Comparison of ENCODE assay signal across 10 cellular contexts in the genomic region with DNA sequence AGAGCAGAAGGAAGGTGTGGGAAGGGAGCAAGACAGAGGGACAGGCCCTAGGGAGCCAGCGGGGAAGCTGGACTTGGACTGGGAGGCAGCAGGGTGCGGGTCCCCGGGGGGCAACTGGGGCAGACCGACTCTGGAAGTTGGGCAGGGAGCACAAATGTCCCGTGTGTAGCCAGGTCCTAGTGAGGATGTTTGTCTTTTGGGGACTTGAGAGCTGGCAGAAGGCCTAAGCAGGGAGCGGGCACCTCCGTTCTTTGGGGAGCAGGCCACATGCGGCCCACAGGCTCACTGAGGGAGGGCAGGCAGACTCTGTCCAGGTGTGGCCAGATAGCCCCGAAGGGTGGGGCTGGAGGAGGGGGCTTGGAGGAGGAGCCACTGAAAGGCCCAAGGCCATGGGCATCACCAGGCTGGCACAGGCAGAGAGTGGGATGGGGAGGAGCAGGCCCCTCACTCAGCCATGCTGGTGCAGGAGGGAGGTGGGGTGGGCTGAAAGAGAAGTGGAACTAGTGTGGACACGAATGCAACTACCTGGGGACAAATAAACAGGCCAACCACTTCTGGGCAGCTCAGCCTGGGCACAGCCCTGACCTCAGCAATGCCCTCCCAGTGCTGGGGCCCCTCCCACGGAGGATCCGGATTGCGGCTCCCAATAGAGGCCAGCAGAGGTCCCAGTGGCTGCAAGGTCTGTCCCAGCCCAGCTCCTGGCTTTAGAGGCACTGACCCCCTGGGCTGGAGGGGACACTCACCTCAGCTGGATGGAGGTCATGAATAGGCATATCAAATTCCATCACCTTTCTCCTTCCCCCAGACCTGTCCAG. TPM values are rescaled to one million over a fixed set of nuclear protein-coding genes. Genes with fewer than 3 reads are reported as not detected.
DNase-seq lines count a peak whose midpoint lies in the region; ATAC-seq, FAIRE-seq and TF ChIP-seq lines count a peak whose summit lies in the region.
"Had no signal": no experiment of that assay in that cellular context is flagged by ENCODE, and none has a peak within 500 bp of the region (broad histone marks: within the 10 kb centered on the region; RNA-seq: fewer than 3 reads in every experiment).

No MANE protein-coding gene starts in this region.

- H3K79me2 ChIP-seq in mammary epithelial cell (ENCODE audit: insufficient read depth, low read length) (no peaks in the 10 kb centered on the region), endothelial cell of umbilical vein (ENCODE audit: control insufficient read depth, insufficient read depth, low read length) (peaks cover 14% of the 10 kb centered on the region)

- H3K4me3 Mint-ChIP-seq in naive B cell = peak overlapping the region in 6 of 8 donors; percentile 29 to 84 (median 50)
- H3K4me3 Mint-ChIP-seq in stimulated activated naive CD8-positive, alpha-beta T cell treated with anti-CD3 and anti-CD28 coated beads, Interleukin-15, amount 100 ng/mL, for 72 hours = no peak overlapping the region
- H3K4me3 Mint-ChIP-seq: activated CD4-positive, alpha-beta memory T cell treated with anti-CD3 and anti-CD28 coated beads for 36 hours had no signal

- H3K27me3 ChIP-seq in breast epithelium = peaks cover 0 to 9% of the 10 kb centered on the region in 2 donors
- peaks cover 30% of the 10 kb centered on the region for H3K27me3 ChIP-seq in mammary epithelial cell (ENCODE audit: insufficient read depth, low read length)
- H3K27me3 ChIP-seq in endothelial cell of umbilical vein (ENCODE audit: control insufficient read depth in 2 of 2, insufficient read depth in 2 of 2, low read length in 2 of 2) = no peaks in the 10 kb centered on the region
- H3K27me3 ChIP-seq in aorta (ENCODE audit: control insufficient read depth in 1 of 2, insufficient read depth in 2 of 2, low read length in 1 of 2) = no peaks in the 10 kb centered on the region

- dilution Hi-C loops in mammary epithelial cell (cut with HindIII; ENCODE audit: low sequenced_read_pairs) = no loop called here
- dilution Hi-C loops in endothelial cell of umbilical vein (cut with MboI; ENCODE audit: extremely low pct_ligation_motif_present, low sequenced_read_pairs) = no loop called here

- FAIRE-seq in endothelial cell of umbilical vein (lab: Jason Lieb, UNC) = peak; percentile 35

- H3K27me3 Mint-ChIP-seq in naive B cell = peaks cover 26 to 48% (median 40%) of the 10 kb centered on the region in 3 donors
- peaks cover 47% of the 10 kb centered on the region for H3K27me3 Mint-ChIP-seq in stimulated activated naive CD8-positive, alpha-beta T cell treated with anti-CD3 and anti-CD28 coated beads, Interleukin-15, amount 100 ng/mL, for 72 hours

- POLR2A ChIA-PET in endothelial cell of umbilical vein (lab: Charles Lee) = no interaction called here

- H3K36me3 ChIP-seq in breast epithelium = no peaks in the 10 kb centered on the region
- no peaks in the 10 kb centered on the region for H3K36me3 ChIP-seq in mammary epithelial cell (ENCODE audit: insufficient read depth, low read length)
- H3K36me3 ChIP-seq in endothelial cell of umbilical vein (ENCODE audit: control insufficient read depth in 2 of 2, extremely low read depth in 1 of 2, insufficient read depth in 2 of 2, low read length in 2 of 2) = peaks cover 0 to 2% of the 10 kb centered on the region in 2 experiments
- H3K36me3 ChIP-seq in aorta (ENCODE audit: control insufficient read depth in 1 of 2, insufficient read depth in 2 of 2, low read length in 1 of 2) = no peaks in the 10 kb centered on the region

- TF ChIP-seq POLR2A in breast epithelium (IDR thresholded peaks at IDR 0.05) = no peak
- no peak for TF ChIP-seq POLR2A in endothelial cell of umbilical vein (IDR thresholded peaks at IDR 0.05; ENCODE audit: low read depth, low read length)

- TF ChIP-seq CTCF in breast epithelium (IDR thresholded peaks at IDR 0.05) = no peak
- TF ChIP-seq CTCF in mammary epithelial cell (conservative IDR thresholded peaks at IDR 0.05 in 1 of 2, IDR thresholded peaks at IDR 0.05 in 1 of 2; ENCODE audit: extremely low read depth in 1 of 2, insufficient read depth in 1 of 2, low read depth in 1 of 2, low read length in 2 of 2) = no peak
- peak in 1 of 2 donors; percentile 31 for TF ChIP-seq CTCF in endothelial cell of umbilical vein (IDR thresholded peaks at IDR 0.05; ENCODE audit: extremely low read depth in 1 of 2, insufficient read depth in 1 of 2, low read depth in 1 of 2, low read length in 2 of 2)

- H3K9me3 ChIP-seq in breast epithelium = no peaks in the 10 kb centered on the region
- H3K9me3 ChIP-seq in mammary epithelial cell (replicated peaks; ENCODE audit: insufficient read depth, low read length) = no peaks in the 10 kb centered on the region
- no peaks in the 10 kb centered on the region for H3K9me3 ChIP-seq in endothelial cell of umbilical vein (replicated peaks; ENCODE audit: control insufficient read depth, insufficient read depth, low read length)
- no peaks in the 10 kb centered on the region for H3K9me3 ChIP-seq in aorta (ENCODE audit: control insufficient read depth, low read length)

- H3K4me1 Mint-ChIP-seq in naive B cell = peaks cover 16 to 18% (median 16%) of the 10 kb centered on the region in 3 donors
- H3K4me1 Mint-ChIP-seq in stimulated activated naive CD8-positive, alpha-beta T cell treated with anti-CD3 and anti-CD28 coated beads, Interleukin-15, amount 100 ng/mL, for 72 hours = peaks cover 9% of the 10 kb centered on the region

- DNase-seq in breast epithelium (ENCODE audit: low spot score in 2 of 2) (no peak), mammary epithelial cell (no peak), endothelial cell of umbilical vein (ENCODE audit: low read depth, low spot score) (no peak), naive B cell (no peak), aorta (peak; percentile 53 to 79), GM19238 (ENCODE audit: insufficient read length, low spot score) (no peak), COLO668 (lab: John Stamatoyannopoulos, UW; ENCODE audit: unreplicated experiment) (no peak)
- no peak for DNase-seq in stimulated activated naive CD8-positive, alpha-beta T cell treated with anti-CD3 and anti-CD28 coated beads, Interleukin-15, amount 100 ng/mL, for 72 hours
- DNase-seq: activated CD4-positive, alpha-beta memory T cell treated with anti-CD3 and anti-CD28 coated beads for 36 hours; NCI-H1092 treated with DMSO at 0.1 percent for 48 hours had no signal

- 63% methylated on average over 11 of the region's 13 CpGs for WGBS in mammary epithelial cell (ENCODE audit: low coverage, missing lambda C conversion rate)
- 41 to 48% methylated on average over 12 to 13 of the region's 13 CpGs for WGBS in aorta, 2 donors

- peaks cover 12 to 18% of the 10 kb centered on the region in 2 donors for H3K36me3 Mint-ChIP-seq in naive B cell

- H3K27ac Mint-ChIP-seq in naive B cell = peak overlapping the region in 1 of 6 donors; percentile 15
- H3K27ac Mint-ChIP-seq in stimulated activated naive CD8-positive, alpha-beta T cell treated with anti-CD3 and anti-CD28 coated beads, Interleukin-15, amount 100 ng/mL, for 72 hours = no peak overlapping the region
- H3K27ac Mint-ChIP-seq: activated CD4-positive, alpha-beta memory T cell treated with anti-CD3 and anti-CD28 coated beads for 36 hours had no signal

- in situ Hi-C loops in mammary epithelial cell (cut with MboI; ENCODE audit: low sequenced_read_pairs in 2 of 2) = no loop called here

- H2AFZ ChIP-seq in mammary epithelial cell (ENCODE audit: low read depth, low read length) = no peak overlapping the region
- no peak overlapping the region for H2AFZ ChIP-seq in endothelial cell of umbilical vein (ENCODE audit: low read depth, low read length)

- H3K27ac ChIP-seq in breast epithelium (peak overlapping the region; percentile 85 to 97), mammary epithelial cell (ENCODE audit: insufficient read depth, low read depth, low read length) (no peak overlapping the region), endothelial cell of umbilical vein (ENCODE audit: insufficient read depth, low read depth, low read length) (no peak overlapping the region), aorta (ENCODE audit: low read depth in 1 of 2, low read length in 2 of 2) (peak overlapping the region in 1 of 2 donors; percentile 41)

- H3K9me1 ChIP-seq in endothelial cell of umbilical vein (replicated peaks; ENCODE audit: control insufficient read depth, extremely low read depth, insufficient read depth, low read length) = no peaks in the 10 kb centered on the region

- H3K4me2 ChIP-seq in mammary epithelial cell (ENCODE audit: insufficient read depth, low read depth, low read length) = no peak overlapping the region
- no peak overlapping the region for H3K4me2 ChIP-seq in endothelial cell of umbilical vein (ENCODE audit: insufficient read depth, low read length)

- H3K4me3 ChIP-seq in breast epithelium (peak overlapping the region; percentile 62 to 87 (median 69)), mammary epithelial cell (replicated peaks in 1 of 3; ENCODE audit: insufficient read depth in 1 of 3, low read depth in 2 of 3, low read length in 3 of 3) (no peak overlapping the region), endothelial cell of umbilical vein (replicated peaks in 1 of 3; ENCODE audit: insufficient read depth in 1 of 3, low read depth in 1 of 3, low read length in 3 of 3) (no peak overlapping the region), aorta (ENCODE audit: low read length in 2 of 2) (peak overlapping the region in 1 of 2 donors; percentile 83)

- no peaks in the 10 kb centered on the region for H3K9me3 Mint-ChIP-seq in naive B cell
- no peaks in the 10 kb centered on the region for H3K9me3 Mint-ChIP-seq in stimulated activated naive CD8-positive, alpha-beta T cell treated with anti-CD3 and anti-CD28 coated beads, Interleukin-15, amount 100 ng/mL, for 72 hours
- H3K9me3 Mint-ChIP-seq: activated CD4-positive, alpha-beta memory T cell treated with anti-CD3 and anti-CD28 coated beads for 36 hours had no signal

- H3K4me1 ChIP-seq in breast epithelium (no peaks in the 10 kb centered on the region), mammary epithelial cell (ENCODE audit: insufficient read depth, low read length) (peaks cover 13% of the 10 kb centered on the region), endothelial cell of umbilical vein (ENCODE audit: control insufficient read depth, extremely low read depth, insufficient read depth, low read length) (peaks cover 11% of the 10 kb centered on the region), aorta (ENCODE audit: control insufficient read depth in 1 of 2, insufficient read depth in 2 of 2, low read length in 2 of 2) (no peaks in the 10 kb centered on the region)

- CTCF ChIA-PET in mammary epithelial cell (lab: Charles Lee; ENCODE audit: low non-redundant PET) (no interaction called here), endothelial cell of umbilical vein (lab: Charles Lee) (interaction anchor here (1.6 to 2.9 kb wide), 3 partner anchors 10 to 21 kb away, joined by 6 to 18 read pairs (median 9); no protein-coding TSS in a partner anchor)

- H3K9ac ChIP-seq in mammary epithelial cell (ENCODE audit: insufficient read depth, low read length) = no peak overlapping the region
- H3K9ac ChIP-seq in endothelial cell of umbilical vein (replicated peaks; ENCODE audit: extremely low read depth, insufficient read depth, low read length) = no peak overlapping the region

- no peak for ATAC-seq in naive B cell (ENCODE audit: low read depth in 2 of 2)
- ATAC-seq in aorta (ENCODE audit: low FRiP score) = peak; percentile 43
- ATAC-seq in stimulated activated naive CD8-positive, alpha-beta T cell treated with anti-CD3 and anti-CD28 coated beads, Interleukin-15, amount 100 ng/mL, for 72 hours = no peak

- no peaks in the 10 kb centered on the region for H4K20me1 ChIP-seq in mammary epithelial cell (ENCODE audit: insufficient read depth, low read length)
- no peaks in the 10 kb centered on the region for H4K20me1 ChIP-seq in endothelial cell of umbilical vein (replicated peaks; ENCODE audit: control insufficient read depth, extremely low read depth, insufficient read depth, low read length)

- intact Hi-C loops in breast epithelium (cut with DNase I; ENCODE audit: low total_unique reads) = no loop called here
- intact Hi-C loops in mammary epithelial cell (cut with micrococcal nuclease) = no loop called here
- intact Hi-C loops in endothelial cell of umbilical vein (cut with micrococcal nuclease) = loop anchor here (5.0 kb wide), 1 partner anchor 58 kb away; a partner anchor contains a TSS
- intact Hi-C loops in aorta (cut with DNase I) = no loop called here

- no TSS peak for BruUV-seq in mammary epithelial cell (replicated peaks; lab: Mats Ljungman, UMichigan)
- no TSS peak for BruUV-seq in endothelial cell of umbilical vein (replicated peaks; lab: Mats Ljungman, UMichigan)

RNA-seq across cellular contexts. Expression of a gene that starts 1.3 kb away (rescaled TPM):
- total RNA-seq in breast epithelium (10 to 100 TPM in 2 of 3 donors, 1 to 10 TPM in 1; 5.3 to 14.7 (median 12.3) TPM), mammary epithelial cell (1 to 10 TPM; 1.1 to 1.5 TPM), endothelial cell of umbilical vein (18.4 and 20.1 TPM in 2 replicates), aorta (10 to 100 TPM; 34.3 to 35.4 TPM)
- polyA plus RNA-seq in mammary epithelial cell (0.08 TPM), endothelial cell of umbilical vein (15.7 and 19.7 TPM in 2 replicates), naive B cell (ENCODE audit: low read depth in 6 of 6) (under 1 TPM in 4 of 6 donors, not detected in 2; 0.25 to 0.64 (median 0.36) TPM), aorta (10 to 100 TPM in 1 of 2 donors, 1 to 10 TPM in 1; 8.5 to 21.4 TPM)
- polyA minus RNA-seq in mammary epithelial cell (not detected), endothelial cell of umbilical vein (6.3 and 8.2 TPM in 2 replicates)
- 9.1 and 11.9 TPM in 2 replicates for polyA plus RNA-seq in endothelial cell of umbilical vein (2011; cell fraction: cytosol; rRNA removed)
- 12.8 and 12.9 TPM in 2 replicates for polyA plus RNA-seq in endothelial cell of umbilical vein (2011; cell fraction: nucleus; rRNA removed)
- 8.2 and 12.1 TPM in 2 replicates for polyA plus RNA-seq in endothelial cell of umbilical vein (2012)
- polyA minus RNA-seq in endothelial cell of umbilical vein (2011; cell fraction: cytosol; rRNA and poly(A)+ RNA removed) = not detected
- polyA minus RNA-seq in endothelial cell of umbilical vein (2011; cell fraction: nucleus; rRNA and poly(A)+ RNA removed) = 3.1 and 7.9 TPM in 2 replicates

RNA-seq across cellular contexts. Expression of a gene that starts 44.9 kb away (rescaled TPM):
- total RNA-seq in breast epithelium = 10 to 100 TPM in 1 of 3 donors, 1 to 10 TPM in 2; 4.8 to 11.5 (median 10.0) TPM
- total RNA-seq in mammary epithelial cell = 10 to 100 TPM in 1 of 2 donors, 1 to 10 TPM in 1; 7.8 to 12.8 TPM
- polyA plus RNA-seq in mammary epithelial cell = 5.9 TPM
- 0.26 TPM for polyA minus RNA-seq in mammary epithelial cell
- total RNA-seq in endothelial cell of umbilical vein = 10.3 and 13.4 TPM in 2 replicates
- 8.6 and 11.7 TPM in 2 replicates for polyA plus RNA-seq in endothelial cell of umbilical vein
- polyA plus RNA-seq in endothelial cell of umbilical vein (2011; cell fraction: cytosol; rRNA removed) = 7.8 and 9.5 TPM in 2 replicates
- 9.5 and 10.2 TPM in 2 replicates for polyA plus RNA-seq in endothelial cell of umbilical vein (2011; cell fraction: nucleus; rRNA removed)
- 7.0 and 7.6 TPM in 2 replicates for polyA plus RNA-seq in endothelial cell of umbilical vein (2012)
- 9.6 and 10.3 TPM in 2 replicates for polyA minus RNA-seq in endothelial cell of umbilical vein
- polyA minus RNA-seq in endothelial cell of umbilical vein (2011; cell fraction: cytosol; rRNA and poly(A)+ RNA removed) = 6.2 TPM
- polyA minus RNA-seq in endothelial cell of umbilical vein (2011; cell fraction: nucleus; rRNA and poly(A)+ RNA removed) = 3.8 and 4.1 TPM in 2 replicates
- polyA plus RNA-seq in naive B cell (ENCODE audit: low read depth in 6 of 6) = 1 to 10 TPM; 2.4 to 8.5 (median 5.5) TPM
- total RNA-seq in aorta = 10 to 100 TPM in 1 of 2 donors, 1 to 10 TPM in 1; 3.8 to 10.3 TPM
- polyA plus RNA-seq in aorta = 1 to 10 TPM; 2.9 to 4.6 TPM

RNA-seq across cellular contexts. Expression of a gene that starts 56.7 kb away (rescaled TPM):
- total RNA-seq in breast epithelium (10 to 100 TPM; 28.5 to 38.0 (median 35.4) TPM), mammary epithelial cell (10 to 100 TPM; 14.7 to 18.8 TPM), endothelial cell of umbilical vein (20.1 and 24.2 TPM in 2 replicates), aorta (10 to 100 TPM; 19.1 to 29.9 TPM)
- polyA plus RNA-seq in mammary epithelial cell (10.5 TPM), endothelial cell of umbilical vein (33.6 and 38.1 TPM in 2 replicates), naive B cell (ENCODE audit: low read depth in 6 of 6) (10 to 100 TPM in 5 of 6 donors, 1 to 10 TPM in 1; 4.7 to 24.3 (median 15.9) TPM), aorta (10 to 100 TPM in 1 of 2 donors, 1 to 10 TPM in 1; 5.3 to 21.7 TPM)
- polyA minus RNA-seq in mammary epithelial cell (2.3 TPM), endothelial cell of umbilical vein (40.5 and 44.8 TPM in 2 replicates)
- polyA plus RNA-seq in endothelial cell of umbilical vein (2011; cell fraction: cytosol; rRNA removed) = 19.9 and 24.6 TPM in 2 replicates
- polyA plus RNA-seq in endothelial cell of umbilical vein (2011; cell fraction: nucleus; rRNA removed) = 33.5 and 50.8 TPM in 2 replicates
- polyA plus RNA-seq in endothelial cell of umbilical vein (2012) = 14.3 and 15.8 TPM in 2 replicates
- polyA minus RNA-seq in endothelial cell of umbilical vein (2011; cell fraction: cytosol; rRNA and poly(A)+ RNA removed) = 4.0 TPM
- 21.8 and 24.5 TPM in 2 replicates for polyA minus RNA-seq in endothelial cell of umbilical vein (2011; cell fraction: nucleus; rRNA and poly(A)+ RNA removed)

Comparison
In these comparisons a context has a peak if more than half of its experiments do, and no peak if none do; other contexts are left out.
1. H3K27ac ChIP-seq: peak in breast epithelium (2 of 2); none in mammary epithelial cell (single experiment) and endothelial cell of umbilical vein (single experiment).
2. H3K4me3 ChIP-seq: peak in breast epithelium (3 of 3); none in mammary epithelial cell (0 of 3) and endothelial cell of umbilical vein (0 of 3).
3. DNase-seq: peak in aorta (2 of 2); none in breast epithelium (0 of 2), mammary epithelial cell (single experiment), endothelial cell of umbilical vein (single experiment), naive B cell (single experiment), GM19238 (single experiment), COLO668 (single experiment) and stimulated activated naive CD8-positive, alpha-beta T cell treated with anti-CD3 and anti-CD28 coated beads, Interleukin-15, amount 100 ng/mL, for 72 hours (0 of 2).
4. H3K4me3 Mint-ChIP-seq: peak in naive B cell (6 of 8); none in stimulated activated naive CD8-positive, alpha-beta T cell treated with anti-CD3 and anti-CD28 coated beads, Interleukin-15, amount 100 ng/mL, for 72 hours (0 of 2).